8 cellular contexts compared by ENCODE assay signal in the genomic region with DNA sequence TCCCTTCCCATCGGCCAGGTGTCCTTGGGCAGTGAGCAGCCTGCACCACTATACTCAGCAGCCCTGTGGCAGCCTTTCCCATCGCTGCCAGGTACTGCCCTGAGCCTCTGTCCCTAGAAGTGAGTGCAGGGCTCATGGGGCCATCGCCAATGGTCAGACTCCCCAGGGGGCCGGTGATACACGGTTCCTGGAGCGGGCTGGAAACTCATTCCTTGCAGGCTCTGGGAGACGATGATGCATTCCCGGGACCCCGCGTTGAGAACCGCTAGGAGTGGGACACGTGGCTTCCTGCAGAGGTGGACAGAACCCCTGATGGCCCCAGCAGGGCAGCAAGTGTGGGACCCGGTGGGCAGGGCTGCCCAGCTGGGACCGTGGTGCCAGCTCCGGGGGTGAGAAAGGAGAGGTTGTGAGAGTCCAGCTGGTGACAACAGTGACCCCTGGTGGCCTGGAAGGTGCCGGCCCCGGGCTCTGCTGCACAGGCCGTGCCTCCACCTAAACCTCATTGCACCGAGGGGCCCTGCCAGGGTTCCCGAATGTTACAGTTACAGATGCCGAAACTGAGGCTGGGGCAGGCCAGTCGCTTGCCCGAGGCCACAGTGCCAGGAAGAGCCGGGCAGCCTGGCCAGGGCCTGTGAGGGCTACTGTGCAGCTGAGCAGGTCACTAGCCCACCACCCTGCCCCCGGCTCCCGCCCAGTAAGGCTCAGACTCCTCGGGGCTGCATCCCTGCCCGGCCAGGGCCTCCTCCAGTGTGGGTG. TPM values are rescaled to one million over a fixed set of nuclear protein-coding genes. Genes with fewer than 3 reads are reported as not detected.
DNase-seq lines count a peak whose midpoint lies in the region; ATAC-seq and TF ChIP-seq lines count a peak whose summit lies in the region.

No MANE protein-coding gene starts in this region.

- peak; percentile 68 to 91 (median 86) for TF ChIP-seq CTCF in heart right ventricle (IDR thresholded peaks at IDR 0.05)

- CTCF ChIA-PET in T-cell (lab: Charles Lee) = interaction anchor here (0.7 to 1.5 kb wide), 3 partner anchors 110 to 370 kb away, joined by 3 to 4 read pairs (median 4); no protein-coding TSS in a partner anchor

- ATAC-seq in T-cell (replicated peaks in 1 of 4) (peak; percentile 67 to 78 (median 72)), heart right ventricle (peak; percentile 61 to 77 (median 68)), sciatic nerve (peak; percentile 73), HG03025 (IDR thresholded peaks at IDR 0.05; ENCODE audit: low FRiP score, unreplicated experiment) (no peak)
- peak; percentile 69 for ATAC-seq in activated naive CD8-positive, alpha-beta T cell treated with anti-CD3 and anti-CD28 coated beads, Interleukin-2, amount 50 U/mL, for 24 hours

- H3K27ac Mint-ChIP-seq in IgD-negative memory B cell (peak overlapping the region in 2 of 3 donors; percentile 53 to 87), T-cell (no peak overlapping the region)
- H3K27ac Mint-ChIP-seq in activated naive CD8-positive, alpha-beta T cell treated with anti-CD3 and anti-CD28 coated beads, Interleukin-2, amount 50 U/mL, for 24 hours = no peak overlapping the region

- peaks cover 0 to 39% (median 24%) of the 10 kb centered on the region in 9 donors for H3K4me1 ChIP-seq in heart right ventricle

- intact Hi-C loops in heart right ventricle (cut with DNase I) (loop anchor here (1.0 to 10.0 kb wide), 4 partner anchors 106 to 369 kb away; no protein-coding TSS in a partner anchor), sciatic nerve (cut with DNase I) (loop anchor here (10.0 kb wide), 1 partner anchor 109 kb away; no protein-coding TSS in a partner anchor)

- no peaks in the 10 kb centered on the region for H3K27me3 Mint-ChIP-seq in IgD-negative memory B cell
- H3K27me3 Mint-ChIP-seq in T-cell = no peaks in the 10 kb centered on the region
- no peaks in the 10 kb centered on the region for H3K27me3 Mint-ChIP-seq in activated naive CD8-positive, alpha-beta T cell treated with anti-CD3 and anti-CD28 coated beads, Interleukin-2, amount 50 U/mL, for 24 hours

- H3K4me1 Mint-ChIP-seq in IgD-negative memory B cell = peaks cover 0 to 11% (median 3%) of the 10 kb centered on the region in 3 donors
- H3K4me1 Mint-ChIP-seq in T-cell = peaks cover 14 to 22% (median 16%) of the 10 kb centered on the region in 3 donors
- H3K4me1 Mint-ChIP-seq in activated naive CD8-positive, alpha-beta T cell treated with anti-CD3 and anti-CD28 coated beads, Interleukin-2, amount 50 U/mL, for 24 hours = peaks cover 5% of the 10 kb centered on the region

- POLR2A ChIA-PET in T-cell (lab: Charles Lee) = no interaction called here

- H3K4me3 Mint-ChIP-seq in IgD-negative memory B cell (peak overlapping the region in 1 of 4 donors; percentile 45), T-cell (no peak overlapping the region)
- H3K4me3 Mint-ChIP-seq in activated naive CD8-positive, alpha-beta T cell treated with anti-CD3 and anti-CD28 coated beads, Interleukin-2, amount 50 U/mL, for 24 hours = no peak overlapping the region

- H3K4me3 ChIP-seq in heart right ventricle = no peak overlapping the region

- no peak overlapping the region for H3K27ac ChIP-seq in heart right ventricle

- peaks cover 0 to 13% (median 0%) of the 10 kb centered on the region in 9 donors for H3K36me3 ChIP-seq in heart right ventricle

- no peaks in the 10 kb centered on the region for H3K27me3 ChIP-seq in heart right ventricle

- H3K9me3 Mint-ChIP-seq in IgD-negative memory B cell = peaks cover 0 to 1% (median 0%) of the 10 kb centered on the region in 3 donors
- peaks cover 0 to under 1% (median 0%) of the 10 kb centered on the region in 3 donors for H3K9me3 Mint-ChIP-seq in T-cell
- peaks cover 3% of the 10 kb centered on the region for H3K9me3 Mint-ChIP-seq in activated naive CD8-positive, alpha-beta T cell treated with anti-CD3 and anti-CD28 coated beads, Interleukin-2, amount 50 U/mL, for 24 hours

- WGBS in heart right ventricle, 2 donors = 57 to 58% methylated on average over 28 of the region's 28 CpGs

- H3K36me3 Mint-ChIP-seq in IgD-negative memory B cell (peaks cover 4% of the 10 kb centered on the region), T-cell (peaks cover 8% of the 10 kb centered on the region)
- peaks cover 8% of the 10 kb centered on the region for H3K36me3 Mint-ChIP-seq in activated naive CD8-positive, alpha-beta T cell treated with anti-CD3 and anti-CD28 coated beads, Interleukin-2, amount 50 U/mL, for 24 hours (ENCODE audit: low read depth)

- DNase-seq in SHP77 (lab: John Stamatoyannopoulos, UW) (peak; percentile 50 to 62), SHP77 treated with DMSO at 0.1 percent for 48 hours (lab: John Stamatoyannopoulos, UW) (no peak), T-cell (peak; percentile 35 to 80 (median 67)), heart right ventricle (peak; percentile 66 to 71), sciatic nerve (ENCODE audit: low spot score) (peak; percentile 86)
- peak; percentile 83 for DNase-seq in activated naive CD8-positive, alpha-beta T cell treated with anti-CD3 and anti-CD28 coated beads, Interleukin-2, amount 50 U/mL, for 24 hours

- peaks cover 0 to 5% (median 0%) of the 10 kb centered on the region in 11 donors for H3K9me3 ChIP-seq in heart right ventricle

RNA-seq across cellular contexts. Expression of a gene that starts 33.8 kb away (rescaled TPM):
- 6.8 TPM for polyA plus RNA-seq in IgD-negative memory B cell
- total RNA-seq in T-cell = 100 to 1,000 TPM in 2 of 5 donors, 10 to 100 TPM in 3; 82.1 to 114 (median 99.3) TPM
- 10 to 100 TPM; 42.3 to 90.6 (median 48.0) TPM for total RNA-seq in heart right ventricle
- 10 to 100 TPM; 28.1 to 39.9 TPM for polyA plus RNA-seq in heart right ventricle
- 43.7 TPM for total RNA-seq in sciatic nerve

Comparison
In these comparisons a context has a peak if more than half of its experiments do, and no peak if none do; other contexts are left out.
1. H3K27ac Mint-ChIP-seq: peak in IgD-negative memory B cell (2 of 3); none in T-cell (0 of 2) and activated naive CD8-positive, alpha-beta T cell treated with anti-CD3 and anti-CD28 coated beads, Interleukin-2, amount 50 U/mL, for 24 hours (single experiment).